In the genomic region with DNA sequence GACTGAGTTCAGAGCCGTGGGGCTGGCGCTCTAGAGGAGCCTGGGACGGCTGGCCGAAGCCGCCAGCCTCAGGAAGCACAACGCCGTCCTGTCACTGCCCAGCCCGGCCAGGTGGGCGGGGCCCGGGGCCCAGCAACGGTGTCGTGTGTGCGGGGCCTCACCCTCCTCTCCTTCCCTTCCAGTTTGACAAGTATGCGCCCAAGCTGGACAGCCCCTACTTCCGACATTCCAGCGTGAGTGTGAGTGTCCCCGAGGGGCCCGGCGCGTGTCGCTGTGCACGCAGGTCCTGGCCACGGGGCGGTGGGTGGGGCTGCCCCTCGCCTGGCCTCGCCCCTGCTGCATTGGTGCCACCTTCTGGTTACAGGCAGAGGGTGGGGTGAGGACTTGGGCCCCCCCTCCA, we compare ENCODE assay signal across 20 cellular contexts. TPM values are rescaled to one million over a fixed set of nuclear protein-coding genes. Genes with fewer than 3 reads are reported as not detected.
DNase-seq lines count a peak whose midpoint lies in the region; ATAC-seq and TF ChIP-seq lines count a peak whose summit lies in the region.
"Had no signal": no experiment of that assay in that cellular context is flagged by ENCODE, and none has a peak within 500 bp of the region (broad histone marks: within the 10 kb centered on the region; RNA-seq: fewer than 3 reads in every experiment).

No MANE protein-coding gene starts in this region.

- no peak overlapping the region for H2AFZ ChIP-seq in HCT116 (ENCODE audit: low read depth, low read length, poor library complexity, severe bottlenecking)
- no peak overlapping the region for H2AFZ ChIP-seq in hepatocyte

- no peak overlapping the region for H3K9ac ChIP-seq in HCT116 (ENCODE audit: low read length)

- H3K4me1 ChIP-seq in HCT116 (ENCODE audit: control insufficient read depth in 1 of 2, insufficient read depth in 2 of 2, low read length in 2 of 2) = no peaks in the 10 kb centered on the region
- H3K4me1 ChIP-seq in hepatocyte (ENCODE audit: insufficient read depth) = no peaks in the 10 kb centered on the region
- H3K4me1 ChIP-seq in mucosa of descending colon (ENCODE audit: low read depth) = no peaks in the 10 kb centered on the region
- H3K4me1 ChIP-seq in upper lobe of right lung = peaks cover 3% of the 10 kb centered on the region
- H3K4me1 ChIP-seq: BE2C had no signal

- intact Hi-C loops in HCT116 (cut with micrococcal nuclease) = no loop called here
- intact Hi-C loops in mucosa of descending colon (cut with DNase I, micrococcal nuclease) = no loop called here
- intact Hi-C loops in upper lobe of right lung (cut with DNase I) = no loop called here

- no peaks in the 10 kb centered on the region for H3K9me3 Mint-ChIP-seq in immature natural killer cell
- H3K9me3 Mint-ChIP-seq: CD4-positive, CD25-positive, alpha-beta regulatory T cell had no signal

- H3K4me3 ChIP-seq in HCT116 (replicated peaks in 1 of 2; ENCODE audit: low read depth in 1 of 2, low read length in 2 of 2) (no peak overlapping the region), hepatocyte (no peak overlapping the region), mucosa of descending colon (no peak overlapping the region), upper lobe of right lung (no peak overlapping the region)
- H3K4me3 ChIP-seq: SK-N-MC had no signal

- peaks cover 5 to 11% of the 10 kb centered on the region in 2 donors for H3K4me1 Mint-ChIP-seq in immature natural killer cell
- H3K4me1 Mint-ChIP-seq: CD4-positive, CD25-positive, alpha-beta regulatory T cell had no signal

- peaks cover 0 to 2% (median 1%) of the 10 kb centered on the region in 3 donors for H3K27me3 Mint-ChIP-seq in immature natural killer cell (ENCODE audit: low read depth in 3 of 3)
- H3K27me3 Mint-ChIP-seq: CD4-positive, CD25-positive, alpha-beta regulatory T cell had no signal

- BruUV-seq in HCT116 (replicated peaks; lab: Mats Ljungman, UMichigan) = no TSS peak

- H3K27ac ChIP-seq in HCT116 (ENCODE audit: low read depth, low read length) = no peak overlapping the region
- no peak overlapping the region for H3K27ac ChIP-seq in hepatocyte
- H3K27ac ChIP-seq in upper lobe of right lung = no peak overlapping the region
- H3K27ac ChIP-seq: SK-N-MC had no signal

- no peak overlapping the region for H3K4me2 ChIP-seq in HCT116 (ENCODE audit: low read length)
- no peak overlapping the region for H3K4me2 ChIP-seq in hepatocyte

- H3K79me2 ChIP-seq in HCT116 (ENCODE audit: insufficient read depth, low read length) (peaks cover 8% of the 10 kb centered on the region; the same call in 1 of the 2 replicates), hepatocyte (no peaks in the 10 kb centered on the region)

- no peak for DNase-seq in HCT116 (ENCODE audit: low read depth, low spot score)
- peak; percentile 41 for DNase-seq in hepatocyte (ENCODE audit: low spot score)
- DNase-seq in mucosa of descending colon = no peak
- DNase-seq in upper lobe of right lung = peak; percentile 83
- DNase-seq in COLO668 (lab: John Stamatoyannopoulos, UW; ENCODE audit: unreplicated experiment) = no peak
- DNase-seq in immature natural killer cell = no peak
- DNase-seq: BE2C; CD4-positive, CD25-positive, alpha-beta regulatory T cell; H7; KBM-7; NCI-H1105; NCI-H1694; NCI-H2081 treated with DMSO at 0.1 percent for 48 hours; NCI-H446 treated with DMSO at 0.1 percent for 48 hours; NCI-H69; NK-92 treated with Interleukin-12 subunit alpha and Interleukin-12 subunit beta, amount 100 ng/mL, for 24 hours; SHP77 had no signal

- ATAC-seq in HCT116 = peak; percentile 39
- ATAC-seq in mucosa of descending colon = peak; percentile 6
- ATAC-seq in upper lobe of right lung = peak; percentile 80
- ATAC-seq in HG02884 (IDR thresholded peaks at IDR 0.05; ENCODE audit: unreplicated experiment) = no peak

- RAD21 ChIA-PET in HCT116 (lab: Charles Lee; ENCODE audit: low non-redundant PET in 1 of 2, low total read pairs in 2 of 2, uncharacterized antibody in 2 of 2, unreplicated experiment in 2 of 2) = no interaction called here

- no peak overlapping the region for H3K4me3 Mint-ChIP-seq in immature natural killer cell
- H3K4me3 Mint-ChIP-seq: CD4-positive, CD25-positive, alpha-beta regulatory T cell had no signal

- H3K27me3 ChIP-seq in HCT116 (ENCODE audit: insufficient read depth, low read length) (no peaks in the 10 kb centered on the region), hepatocyte (no peaks in the 10 kb centered on the region), upper lobe of right lung (no peaks in the 10 kb centered on the region)
- H3K27me3 ChIP-seq: BE2C had no signal

- TF ChIP-seq CTCF in HCT116 (IDR thresholded peaks at IDR 0.05 in 2 of 3, conservative IDR thresholded peaks at IDR 0.05 in 1 of 3; ENCODE audit: borderline replicate concordance in 1 of 3, insufficient read depth in 1 of 3, low read depth in 2 of 3, low read length in 2 of 3) (no peak), hepatocyte (IDR thresholded peaks at IDR 0.05; ENCODE audit: poor library complexity) (no peak), mucosa of descending colon (IDR thresholded peaks at IDR 0.05) (no peak), upper lobe of right lung (IDR thresholded peaks at IDR 0.05) (no peak)

- H3K9me2 ChIP-seq in HCT116 (ENCODE audit: insufficient read depth) (no peaks in the 10 kb centered on the region), hepatocyte (replicated peaks; ENCODE audit: insufficient read depth) (no peaks in the 10 kb centered on the region)

- no peak overlapping the region for H3K27ac Mint-ChIP-seq in immature natural killer cell
- H3K27ac Mint-ChIP-seq: CD4-positive, CD25-positive, alpha-beta regulatory T cell had no signal

- H3K36me3 Mint-ChIP-seq in immature natural killer cell = peaks cover 0 to 4% (median 0%) of the 10 kb centered on the region in 3 donors
- H3K36me3 Mint-ChIP-seq: CD4-positive, CD25-positive, alpha-beta regulatory T cell had no signal

- no peak for TF ChIP-seq POLR2A in HCT116 (IDR thresholded peaks at IDR 0.05; ENCODE audit: borderline replicate concordance, extremely low read depth, insufficient read depth, insufficient read length)

- CTCF ChIA-PET in HCT116 (lab: Charles Lee) = no interaction called here

- peaks cover 12 to 16% of the 10 kb centered on the region in 2 experiments for H3K36me3 ChIP-seq in HCT116 (ENCODE audit: control insufficient read depth in 1 of 2, insufficient read depth in 2 of 2, low read length in 2 of 2)
- H3K36me3 ChIP-seq in hepatocyte (replicated peaks; ENCODE audit: insufficient read depth, low read depth) = no peaks in the 10 kb centered on the region
- H3K36me3 ChIP-seq in mucosa of descending colon (ENCODE audit: low read depth) = no peaks in the 10 kb centered on the region
- peaks cover 30% of the 10 kb centered on the region for H3K36me3 ChIP-seq in upper lobe of right lung
- H3K36me3 ChIP-seq: BE2C had no signal

- no peak for TF ChIP-seq RAD21 in HCT116 (IDR thresholded peaks at IDR 0.05; ENCODE audit: low read depth)

- no peaks in the 10 kb centered on the region for H3K9me3 ChIP-seq in HCT116 (ENCODE audit: control insufficient read depth in 1 of 2, insufficient read depth in 1 of 2, low read depth in 1 of 2, low read length in 2 of 2)
- H3K9me3 ChIP-seq in hepatocyte (ENCODE audit: low read depth) = no peaks in the 10 kb centered on the region
- no peaks in the 10 kb centered on the region for H3K9me3 ChIP-seq in mucosa of descending colon
- no peaks in the 10 kb centered on the region for H3K9me3 ChIP-seq in upper lobe of right lung
- H3K9me3 ChIP-seq: BE2C had no signal

- H4K20me1 ChIP-seq in HCT116 (ENCODE audit: insufficient read depth) (no peaks in the 10 kb centered on the region), hepatocyte (ENCODE audit: insufficient read depth, poor library complexity, severe bottlenecking) (no peaks in the 10 kb centered on the region)

- 83% methylated on average over 26 of the region's 26 CpGs for WGBS in hepatocyte (ENCODE audit: low lambda C conversion rate, missing lambda C conversion rate)

- POLR2A ChIA-PET in HCT116 (lab: Charles Lee) = no interaction called here

TF ChIP-seq in HCT116, 20 proteins besides CTCF, POLR2A, EP300 and RAD21 (continues in another document):
- no peak for TF ChIP-seq TCF7L2 (IDR thresholded peaks at IDR 0.05; ENCODE audit: borderline replicate concordance, extremely low read depth, insufficient read depth, insufficient read length)
- no peak for TF ChIP-seq ZFX (IDR thresholded peaks at IDR 0.05)
- no peak for TF ChIP-seq SP1 (IDR thresholded peaks at IDR 0.05; ENCODE audit: low read depth)
- no peak for TF ChIP-seq EZH2phosphoT487 (IDR thresholded peaks at IDR 0.05; ENCODE audit: borderline replicate concordance)
- no peak for TF ChIP-seq SRF (IDR thresholded peaks at IDR 0.05; ENCODE audit: low read depth)
- no peak for TF ChIP-seq YY1 (IDR thresholded peaks at IDR 0.05; ENCODE audit: extremely low read depth, insufficient replicate concordance, low read depth, low read length)
- TF ChIP-seq, protein P1, sequence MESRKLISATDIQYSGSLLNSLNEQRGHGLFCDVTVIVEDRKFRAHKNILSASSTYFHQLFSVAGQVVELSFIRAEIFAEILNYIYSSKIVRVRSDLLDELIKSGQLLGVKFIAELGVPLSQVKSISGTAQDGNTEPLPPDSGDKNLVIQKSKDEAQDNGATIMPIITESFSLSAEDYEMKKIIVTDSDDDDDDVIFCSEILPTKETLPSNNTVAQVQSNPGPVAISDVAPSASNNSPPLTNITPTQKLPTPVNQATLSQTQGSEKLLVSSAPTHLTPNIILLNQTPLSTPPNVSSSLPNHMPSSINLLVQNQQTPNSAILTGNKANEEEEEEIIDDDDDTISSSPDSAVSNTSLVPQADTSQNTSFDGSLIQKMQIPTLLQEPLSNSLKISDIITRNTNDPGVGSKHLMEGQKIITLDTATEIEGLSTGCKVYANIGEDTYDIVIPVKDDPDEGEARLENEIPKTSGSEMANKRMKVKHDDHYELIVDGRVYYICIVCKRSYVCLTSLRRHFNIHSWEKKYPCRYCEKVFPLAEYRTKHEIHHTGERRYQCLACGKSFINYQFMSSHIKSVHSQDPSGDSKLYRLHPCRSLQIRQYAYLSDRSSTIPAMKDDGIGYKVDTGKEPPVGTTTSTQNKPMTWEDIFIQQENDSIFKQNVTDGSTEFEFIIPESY (IDR thresholded peaks at IDR 0.05; ENCODE audit: extremely low read depth, insufficient replicate concordance, low read length) = no peak
- TF ChIP-seq EGR1 (IDR thresholded peaks at IDR 0.05; ENCODE audit: low read depth) = no peak
- no peak for TF ChIP-seq ZNF274 (IDR thresholded peaks at IDR 0.05; ENCODE audit: low read depth, low read length)

RNA-seq across cellular contexts. Expression of a gene that starts 38.3 kb away (rescaled TPM):
- total RNA-seq in HCT116 (2021; ENCODE audit: unreplicated experiment) (not detected), hepatocyte (not detected in 2 replicates), mucosa of descending colon (not detected), upper lobe of right lung (1.8 TPM)
- not detected in 2 replicates for polyA plus RNA-seq in HCT116 (2012)
- polyA plus RNA-seq in hepatocyte (0.28 TPM in 1 of 2 replicates, not detected in the other), immature natural killer cell (not detected)
- total RNA-seq: CD4-positive, CD25-positive, alpha-beta regulatory T cell; H7; OCI-LY7 had no signal
- polyA plus RNA-seq: CD4-positive, CD25-positive, alpha-beta regulatory T cell had no signal

RNA-seq across cellular contexts. Expression of a gene that starts 46.5 kb away (rescaled TPM):
- total RNA-seq in HCT116 (2021; ENCODE audit: unreplicated experiment) (not detected), hepatocyte (not detected in 2 replicates), mucosa of descending colon (1 to 10 TPM in 1 of 3 donors, under 1 TPM in 2; 0.19 to 1.4 (median 0.32) TPM), upper lobe of right lung (0.55 TPM)
- 0.10 TPM in 1 of 2 replicates, not detected in the other for polyA plus RNA-seq in HCT116 (2012)
- polyA plus RNA-seq in hepatocyte (not detected in 2 replicates), immature natural killer cell (not detected)
- total RNA-seq: CD4-positive, CD25-positive, alpha-beta regulatory T cell; OCI-LY7 had no signal
- polyA plus RNA-seq: CD4-positive, CD25-positive, alpha-beta regulatory T cell had no signal

Comparison
In these comparisons a context has a peak if more than half of its experiments do, and no peak if none do; other contexts are left out.
1. DNase-seq: peak in hepatocyte (single experiment) and upper lobe of right lung (single experiment); none in HCT116 (single experiment), mucosa of descending colon (0 of 3), COLO668 (single experiment) and immature natural killer cell (0 of 3).